ENCODE assay signal across 20 cellular contexts in the genomic region with DNA sequence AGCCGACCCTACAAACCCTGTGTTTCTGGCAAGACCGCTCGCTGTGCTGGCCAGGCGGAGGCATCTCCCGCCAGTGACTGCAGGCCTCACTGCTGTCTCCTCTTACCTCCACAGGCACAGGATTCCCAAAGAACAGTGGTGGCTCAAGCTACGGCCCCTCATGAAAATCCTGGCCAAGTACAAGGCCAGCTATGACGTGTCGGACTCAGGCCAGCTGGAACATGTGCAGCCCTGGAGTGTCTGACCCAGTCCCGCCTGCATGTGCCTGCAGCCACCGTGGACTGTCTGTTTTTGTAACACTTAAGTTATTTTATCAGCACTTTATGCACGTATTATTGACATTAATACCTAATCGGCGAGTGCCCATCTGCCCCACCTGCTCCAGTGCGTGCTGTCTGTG. TPM values are rescaled to one million over a fixed set of nuclear protein-coding genes. Genes with fewer than 3 reads are reported as not detected.
DNase-seq lines count a peak whose midpoint lies in the region; ATAC-seq and TF ChIP-seq lines count a peak whose summit lies in the region.
"Had no signal": no experiment of that assay in that cellular context is flagged by ENCODE, and none has a peak within 500 bp of the region (broad histone marks: within the 10 kb centered on the region; RNA-seq: fewer than 3 reads in every experiment).

No MANE protein-coding gene starts in this region.

- H3K9me3 Mint-ChIP-seq in naive thymus-derived CD8-positive, alpha-beta T cell, result no peaks in the 10 kb centered on the region
- H3K9me3 Mint-ChIP-seq: activated CD4-positive, alpha-beta T cell treated with anti-CD3 and anti-CD28 coated beads, Interleukin-2, amount 10 ng/mL, durations not matched to agents 7 days and 5 days; activated T-cell treated with anti-CD3 and anti-CD28 coated beads, Interleukin-2, amount 50 U/mL, for 72 hours; HFFc6; T-helper 2 cell treated with Interferon-gamma antibody and Interleukin-4, amounts not matched to agents 5 μg/mL and 100 μg/mL, for 36 hours had no signal

- TF ChIP-seq EP300 in sigmoid colon (IDR thresholded peaks at IDR 0.05), result no peak

- peaks cover 24 to 96% (median 56%) of the 10 kb centered on the region in 4 donors for H3K36me3 ChIP-seq in sigmoid colon

- no peaks in the 10 kb centered on the region for H3K9me3 ChIP-seq in sigmoid colon
- H3K9me3 ChIP-seq: lower lobe of right lung had no signal

- TF ChIP-seq CTCF in sigmoid colon (IDR thresholded peaks at IDR 0.05) (no peak), lower leg skin (IDR thresholded peaks at IDR 0.05) (no peak)

- TF ChIP-seq POLR2A in GM18505 (IDR thresholded peaks at IDR 0.05; ENCODE audit: borderline replicate concordance, extremely low read depth, insufficient read depth, insufficient read length) (peak; percentile 29), sigmoid colon (IDR thresholded peaks at IDR 0.05) (no peak), lower leg skin (IDR thresholded peaks at IDR 0.05) (no peak)

- 74 to 81% methylated on average over 14 of the region's 14 CpGs for WGBS in sigmoid colon, 2 donors
- WGBS in lower leg skin, 2 donors, result 58 to 75% methylated on average over 14 of the region's 14 CpGs

- intact Hi-C loops in left ventricle myocardium superior (cut with micrococcal nuclease), result no loop called here
- intact Hi-C loops in sigmoid colon (cut with DNase I), result no loop called here
- intact Hi-C loops in lower leg skin (cut with DNase I; ENCODE audit: low total_unique reads), result no loop called here

- peaks cover 6 to 99% (median 47%) of the 10 kb centered on the region in 3 donors for H3K36me3 Mint-ChIP-seq in naive thymus-derived CD8-positive, alpha-beta T cell

- peaks cover 0 to 2% (median 0%) of the 10 kb centered on the region in 4 donors for H3K4me1 Mint-ChIP-seq in naive thymus-derived CD8-positive, alpha-beta T cell
- H3K4me1 Mint-ChIP-seq: activated CD4-positive, alpha-beta T cell treated with anti-CD3 and anti-CD28 coated beads, Interleukin-2, amount 10 ng/mL, durations not matched to agents 7 days and 5 days had no signal

- H3K4me3 Mint-ChIP-seq in naive thymus-derived CD8-positive, alpha-beta T cell, result no peak overlapping the region
- H3K4me3 Mint-ChIP-seq: activated CD4-positive, alpha-beta T cell treated with anti-CD3 and anti-CD28 coated beads, Interleukin-2, amount 10 ng/mL, durations not matched to agents 7 days and 5 days; activated T-cell treated with anti-CD3 and anti-CD28 coated beads, Interleukin-2, amount 50 U/mL, for 72 hours; HFFc6; T-helper 2 cell treated with Interferon-gamma antibody and Interleukin-4, amounts not matched to agents 5 μg/mL and 100 μg/mL, for 36 hours had no signal

- H3K4me3 ChIP-seq in sigmoid colon (no peak overlapping the region), lower leg skin (ENCODE audit: low read depth, poor library complexity, severe bottlenecking) (no peak overlapping the region)
- H3K4me3 ChIP-seq: lower lobe of right lung had no signal

- H3K4me1 ChIP-seq in sigmoid colon, result peaks cover 0 to 36% (median 30%) of the 10 kb centered on the region in 4 donors
- H3K4me1 ChIP-seq: lower lobe of right lung had no signal

- H3K27me3 Mint-ChIP-seq in naive thymus-derived CD8-positive, alpha-beta T cell, result no peaks in the 10 kb centered on the region
- H3K27me3 Mint-ChIP-seq: activated CD4-positive, alpha-beta T cell treated with anti-CD3 and anti-CD28 coated beads, Interleukin-2, amount 10 ng/mL, durations not matched to agents 7 days and 5 days had no signal

- no peaks in the 10 kb centered on the region for H3K27me3 ChIP-seq in sigmoid colon

- POLR2A ChIA-PET in naive thymus-derived CD8-positive, alpha-beta T cell (lab: Charles Lee), result no interaction called here

- DNase-seq in left ventricle myocardium superior (peak; percentile 85), sigmoid colon (peak; percentile 85), inferior parietal cortex (ENCODE audit: extremely low spot score) (no peak), lower leg skin (ENCODE audit: low spot score in 2 of 2) (no peak)
- no peak for DNase-seq in naive thymus-derived CD8-positive, alpha-beta T cell
- DNase-seq in activated CD4-positive, alpha-beta T cell treated with anti-CD3 and anti-CD28 coated beads for 1 hour, result no peak
- DNase-seq: activated CD4-positive, alpha-beta T cell treated with anti-CD3 and anti-CD28 coated beads, Interleukin-2, amount 10 ng/mL, durations not matched to agents 7 days and 5 days; activated T-cell treated with anti-CD3 and anti-CD28 coated beads, Interleukin-2, amount 50 U/mL, for 72 hours; AML-193; DMS53; effector memory CD4-positive, alpha-beta T cell; HFFc6; lower lobe of right lung; NCI-H1930; NCI-H82; RPMI8226; trophoblast cell had no signal

- ATAC-seq in GM18505 (IDR thresholded peaks at IDR 0.05; ENCODE audit: unreplicated experiment) (no peak), left ventricle myocardium superior (peak; percentile 83)
- ATAC-seq in naive thymus-derived CD8-positive, alpha-beta T cell, result no peak
- ATAC-seq: activated T-cell treated with anti-CD3 and anti-CD28 coated beads, Interleukin-2, amount 50 U/mL, for 72 hours had no signal

- H3K27ac ChIP-seq in cingulate gyrus (ENCODE audit: low read depth, low read length) (peak overlapping the region; percentile 60), sigmoid colon (peak overlapping the region; percentile 36 to 76 (median 60))
- H3K27ac ChIP-seq: lower lobe of right lung had no signal

- H3K27ac Mint-ChIP-seq in naive thymus-derived CD8-positive, alpha-beta T cell, result peak overlapping the region in 1 of 10 donors; percentile 40
- H3K27ac Mint-ChIP-seq: activated CD4-positive, alpha-beta T cell treated with anti-CD3 and anti-CD28 coated beads, Interleukin-2, amount 10 ng/mL, durations not matched to agents 7 days and 5 days; activated T-cell treated with anti-CD3 and anti-CD28 coated beads, Interleukin-2, amount 50 U/mL, for 72 hours; HFFc6; T-helper 2 cell treated with Interferon-gamma antibody and Interleukin-4, amounts not matched to agents 5 μg/mL and 100 μg/mL, for 36 hours had no signal

RNA-seq across cellular contexts. Expression of gene PITRM1, which starts 36.2 kb away (rescaled TPM):
- total RNA-seq in left ventricle myocardium superior, result 94.5 TPM
- total RNA-seq in sigmoid colon, result 10 to 100 TPM; 48.5 to 70.3 (median 57.3) TPM
- polyA plus RNA-seq in sigmoid colon, result 10 to 100 TPM; 16.6 to 40.6 (median 23.4) TPM
- total RNA-seq in naive thymus-derived CD8-positive, alpha-beta T cell, result 100 to 1,000 TPM; 105 to 114 TPM
- polyA plus RNA-seq in naive thymus-derived CD8-positive, alpha-beta T cell, result 10 to 100 TPM; 29.0 to 58.2 (median 37.5) TPM
- 10 to 100 TPM; 45.5 to 62.8 (median 52.2) TPM for total RNA-seq in lower leg skin

Comparison
In these comparisons a context has a peak if more than half of its experiments do, and no peak if none do; other contexts are left out.
1. DNase-seq: peak in left ventricle myocardium superior (single experiment) and sigmoid colon (single experiment); none in naive thymus-derived CD8-positive, alpha-beta T cell (0 of 10), activated CD4-positive, alpha-beta T cell treated with anti-CD3 and anti-CD28 coated beads for 1 hour (single experiment), inferior parietal cortex (single experiment) and lower leg skin (0 of 2).